ENCODE assay signal across 1 cellular context in the genomic region with DNA sequence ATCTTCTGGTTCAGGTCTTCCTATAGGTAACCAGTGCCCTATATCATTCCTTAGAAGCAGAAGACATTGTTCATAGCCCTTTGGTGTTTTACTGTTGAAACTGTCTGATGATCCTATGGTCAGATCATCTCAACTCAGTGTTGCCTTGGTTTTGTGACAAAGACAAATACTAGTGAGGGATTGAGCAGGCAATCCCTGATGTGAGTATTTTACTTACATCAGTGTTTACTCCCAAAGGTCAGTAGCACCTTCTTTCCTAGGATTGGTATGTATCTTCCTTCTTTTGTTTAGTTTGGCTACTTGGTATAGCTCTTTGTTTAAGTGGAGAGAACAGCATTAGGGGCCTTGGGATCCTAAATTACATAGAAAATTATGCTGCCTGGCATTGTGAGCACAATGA.
TF ChIP-seq lines count a peak whose summit lies in the region.

No MANE protein-coding gene starts in this region.

TF ChIP-seq in liver, 16 proteins besides CTCF, POLR2A, EP300 and RAD21:
- TF ChIP-seq RXRA (IDR thresholded peaks at IDR 0.05) (peak in 1 of 2 donors; percentile 21), HNF4A (conservative IDR thresholded peaks at IDR 0.05) (peak; percentile 15 to 30), GABPA (IDR thresholded peaks at IDR 0.05 in 1 of 2, conservative IDR thresholded peaks at IDR 0.05 in 1 of 2) (no peak)
